ENCODE assay signal across 8 cellular contexts in the genomic region with DNA sequence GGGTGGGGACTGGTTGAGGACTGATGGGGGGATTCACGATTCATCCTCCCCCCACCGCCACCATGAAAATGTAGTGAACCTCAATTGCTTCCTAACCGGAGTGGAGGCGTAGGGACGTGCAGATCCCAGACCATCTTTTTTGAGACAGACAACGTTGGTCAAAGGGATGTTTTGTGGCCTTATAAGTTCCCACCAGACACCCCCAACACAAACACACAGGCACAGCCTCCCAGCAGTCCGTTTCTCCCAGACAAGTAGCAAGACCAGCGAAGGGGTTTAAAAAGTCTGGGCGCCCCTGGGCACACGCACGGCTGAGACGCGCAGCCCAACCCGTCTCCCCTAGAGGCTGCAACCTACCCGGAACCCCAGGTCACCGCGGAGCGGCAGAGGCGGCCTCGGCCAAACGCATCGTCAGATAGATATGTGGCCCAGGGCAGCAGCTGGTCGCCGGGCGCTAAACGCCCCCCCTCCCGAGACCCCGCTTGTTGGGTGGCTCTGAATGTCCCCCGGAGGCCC. TPM values are rescaled to one million over a fixed set of nuclear protein-coding genes. Genes with fewer than 3 reads are reported as not detected.
A peak's percentile ranks its signal among the peaks of the same experiment; 100 is the strongest.
DNase-seq lines count a peak whose midpoint lies in the region; ATAC-seq, FAIRE-seq and TF ChIP-seq lines count a peak whose summit lies in the region.

No MANE protein-coding gene starts in this region.

- TF ChIP-seq POLR2A in adrenal gland (IDR thresholded peaks at IDR 0.05), result no peak

- H3K4me3 Mint-ChIP-seq in activated T-cell treated with anti-CD3 and anti-CD28 coated beads, Interleukin-2, amount 50 U/mL, for 72 hours, result peak overlapping the region; percentile 61 to 68

- WGBS in adrenal gland, 4 donors, result 4 to 12% (median 8%) methylated on average over 7 to 29 of the region's 29 CpGs

- H3K9me3 ChIP-seq in keratinocyte (ENCODE audit: control insufficient read depth, low read depth, low read length) (no peaks in the 10 kb centered on the region), tibial artery (no peaks in the 10 kb centered on the region), adrenal gland (replicated peaks in 1 of 3) (no peaks in the 10 kb centered on the region)

- H3K9me1 ChIP-seq in keratinocyte (ENCODE audit: control insufficient read depth, extremely low read depth, insufficient read depth, low read length), result no peaks in the 10 kb centered on the region

- peaks cover 74% of the 10 kb centered on the region for H3K27me3 ChIP-seq in keratinocyte (ENCODE audit: control insufficient read depth, extremely low read depth, insufficient read depth, low read length)
- H3K27me3 ChIP-seq in tibial artery, result peaks cover 18 to 100% of the 10 kb centered on the region in 2 donors
- H3K27me3 ChIP-seq in adrenal gland, result peaks cover 99% of the 10 kb centered on the region

- no peaks in the 10 kb centered on the region for H3K9me3 Mint-ChIP-seq in activated T-cell treated with anti-CD3 and anti-CD28 coated beads, Interleukin-2, amount 50 U/mL, for 72 hours

- no peak for ATAC-seq in activated T-cell treated with anti-CD3 and anti-CD28 coated beads, Interleukin-2, amount 50 U/mL, for 72 hours (replicated peaks in 1 of 2)
- no peak for ATAC-seq in HG02678 (IDR thresholded peaks at IDR 0.05; ENCODE audit: unreplicated experiment)

- H3K9ac ChIP-seq in keratinocyte (ENCODE audit: control insufficient read depth, extremely low read depth, insufficient read depth, low read length), result no peak overlapping the region

- peak overlapping the region; percentile 77 for H3K4me3 ChIP-seq in WI38 (ENCODE audit: low read depth, low read length)
- H3K4me3 ChIP-seq in keratinocyte (ENCODE audit: control insufficient read depth in 2 of 3, extremely low read depth in 1 of 3, insufficient read depth in 2 of 3, low read depth in 1 of 3, low read length in 3 of 3), result peak overlapping the region; percentile 34 to 67 (median 46)
- H3K4me3 ChIP-seq in tibial artery, result peak overlapping the region; percentile 29 to 49
- peak overlapping the region in 1 of 4 donors; percentile 50 for H3K4me3 ChIP-seq in adrenal gland

- peaks cover 11% of the 10 kb centered on the region for H4K20me1 ChIP-seq in keratinocyte (ENCODE audit: control insufficient read depth, extremely low read depth, insufficient read depth, low read length)

- H3K4me1 ChIP-seq in keratinocyte (ENCODE audit: control insufficient read depth, extremely low read depth, insufficient read depth, low read length) (peaks cover 29% of the 10 kb centered on the region), tibial artery (peaks cover 0 to 75% (median 48%) of the 10 kb centered on the region in 4 donors), adrenal gland (replicated peaks in 1 of 2) (peaks cover 13 to 36% of the 10 kb centered on the region in 2 donors)

- dilution Hi-C loops in keratinocyte (cut with MboI; ENCODE audit: extremely low pct_ligation_motif_present, low sequenced_read_pairs), result no loop called here

- H3K27ac ChIP-seq in keratinocyte (ENCODE audit: control insufficient read depth, insufficient read depth, low read length), result no peak overlapping the region
- no peak overlapping the region for H3K27ac ChIP-seq in tibial artery
- H3K27ac ChIP-seq in adrenal gland, result no peak overlapping the region

- H3K4me2 ChIP-seq in keratinocyte (ENCODE audit: control insufficient read depth, extremely low read depth, insufficient read depth, low read depth, low read length), result peak overlapping the region; percentile 71

- peak overlapping the region; percentile 27 for H2AFZ ChIP-seq in keratinocyte (ENCODE audit: control insufficient read depth, low read length)

- H3K36me3 Mint-ChIP-seq in activated T-cell treated with anti-CD3 and anti-CD28 coated beads, Interleukin-2, amount 50 U/mL, for 72 hours (ENCODE audit: insufficient read depth in 2 of 2), result peaks cover 0 to 2% of the 10 kb centered on the region in 2 donors

- DNase-seq in activated T-cell treated with anti-CD3 and anti-CD28 coated beads, Interleukin-2, amount 50 U/mL, for 72 hours, result no peak
- DNase-seq in activated T-cell treated with anti-CD3 and anti-CD28 coated beads, Interleukin-2, amount 50 U/mL, for 48 hours, result no peak
- no peak for DNase-seq in keratinocyte (ENCODE audit: low read depth, low spot score)
- no peak for DNase-seq in tibial artery
- DNase-seq in NCI-H146 treated with DMSO at 0.1 percent for 48 hours (lab: John Stamatoyannopoulos, UW; ENCODE audit: unreplicated experiment), result no peak
- DNase-seq in adrenal gland, result no peak

- no peaks in the 10 kb centered on the region for H3K79me2 ChIP-seq in keratinocyte (ENCODE audit: control insufficient read depth, insufficient read depth, low read length)

- no peak for FAIRE-seq in keratinocyte (lab: Jason Lieb, UNC)

- peak overlapping the region; percentile 54 for H3K27ac Mint-ChIP-seq in activated T-cell treated with anti-CD3 and anti-CD28 coated beads, Interleukin-2, amount 50 U/mL, for 72 hours

- no peaks in the 10 kb centered on the region for H3K36me3 ChIP-seq in keratinocyte (ENCODE audit: control insufficient read depth in 2 of 2, extremely low read depth in 1 of 2, insufficient read depth in 2 of 2, low read length in 2 of 2)
- no peaks in the 10 kb centered on the region for H3K36me3 ChIP-seq in tibial artery
- no peaks in the 10 kb centered on the region for H3K36me3 ChIP-seq in adrenal gland (replicated peaks in 1 of 2)

- TF ChIP-seq CTCF in WI38 (IDR thresholded peaks at IDR 0.05; ENCODE audit: low read depth, low read length), result no peak
- no peak for TF ChIP-seq CTCF in keratinocyte (optimal IDR thresholded peaks at IDR 0.05 in 1 of 3, IDR thresholded peaks at IDR 0.05 in 1 of 3, conservative IDR thresholded peaks at IDR 0.05 in 1 of 3; ENCODE audit: extremely low read depth in 1 of 3, insufficient read depth in 2 of 3, low read length in 3 of 3)
- no peak for TF ChIP-seq CTCF in tibial artery (IDR thresholded peaks at IDR 0.05)
- TF ChIP-seq CTCF in adrenal gland (IDR thresholded peaks at IDR 0.05), result no peak

- peaks cover 62% of the 10 kb centered on the region for H3K27me3 Mint-ChIP-seq in activated T-cell treated with anti-CD3 and anti-CD28 coated beads, Interleukin-2, amount 50 U/mL, for 72 hours (ENCODE audit: low read depth)

- intact Hi-C loops in tibial artery (cut with DNase I; ENCODE audit: low total_unique reads) (no loop called here), adrenal gland (cut with DNase I) (no loop called here)

- H3K4me1 Mint-ChIP-seq in activated T-cell treated with anti-CD3 and anti-CD28 coated beads, Interleukin-2, amount 50 U/mL, for 72 hours (ENCODE audit: low read depth), result peaks cover 10% of the 10 kb centered on the region

RNA-seq across cellular contexts. Expression of gene GBX2, which starts 1.3 kb away (rescaled TPM):
- total RNA-seq in activated T-cell treated with anti-CD3 and anti-CD28 coated beads, Interleukin-2, amount 50 U/mL, for 72 hours, result not detected
- 0.13 to 0.69 TPM (median 0.17 TPM) in 3 replicates for polyA plus RNA-seq in keratinocyte
- polyA plus RNA-seq in keratinocyte (2011; ENCODE audit: low read depth), result not detected
- 0.07 and 0.23 TPM in 2 replicates for polyA plus RNA-seq in keratinocyte (2011; cell fraction: cytosol; rRNA removed)
- polyA plus RNA-seq in keratinocyte (2011; cell fraction: nucleus; rRNA removed), result 0.15 and 0.24 TPM in 2 replicates
- polyA plus RNA-seq in keratinocyte (2012; ENCODE audit: low replicate concordance), result 0.13 and 0.84 TPM in 2 replicates
- polyA minus RNA-seq in keratinocyte, result 0.32 TPM in 1 of 3 replicates, not detected in the others
- not detected for polyA minus RNA-seq in keratinocyte (2011; cell fraction: cytosol; rRNA and poly(A)+ RNA removed)
- not detected in 2 replicates for polyA minus RNA-seq in keratinocyte (2011; cell fraction: nucleus; rRNA and poly(A)+ RNA removed)
- not detected for total RNA-seq in adrenal gland
- not detected for polyA plus RNA-seq in adrenal gland
